Comparison of ENCODE assay signal across 23 cellular contexts in the genomic region with DNA sequence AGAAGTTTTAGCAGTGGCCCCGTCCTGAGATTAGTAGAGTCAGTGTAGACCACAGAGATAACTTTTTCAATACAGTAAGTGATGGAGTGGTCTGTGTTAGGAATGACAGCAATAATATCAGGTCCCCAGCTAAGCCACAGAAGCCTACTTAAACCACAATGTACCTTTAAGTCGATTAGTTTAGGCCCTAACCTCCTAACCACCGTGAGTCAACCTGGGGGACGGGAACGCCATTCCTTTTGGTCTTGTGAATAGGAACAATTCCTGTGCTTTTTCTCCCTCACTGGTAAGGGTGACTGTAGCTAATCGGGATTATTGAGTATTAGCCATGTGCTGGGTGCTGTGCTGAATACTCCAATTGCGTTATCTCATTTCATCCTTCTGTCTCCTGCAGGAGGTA.
"Had no signal": no experiment of that assay in that cellular context is flagged by ENCODE, and none has a peak within 500 bp of the region (broad histone marks: within the 10 kb centered on the region; RNA-seq: fewer than 3 reads in every experiment).

No MANE protein-coding gene starts in this region.

- ATAC-seq: activated naive CD8-positive, alpha-beta T cell treated with anti-CD3 and anti-CD28 coated beads, Interleukin-2, amount 50 U/mL, for 24 hours; gastroesophageal sphincter; left cardiac atrium; right lobe of liver; stimulated activated effector memory CD8-positive, alpha-beta T cell treated with anti-CD3 and anti-CD28 coated beads, Interleukin-12 subunit alpha, Interleukin-12 subunit beta, amount 100 ng/mL, for 72 hours; stimulated activated naive CD8-positive, alpha-beta T cell treated with anti-CD3 and anti-CD28 coated beads, Interleukin-15, amount 100 ng/mL, for 72 hours had no signal

- H3K27me3 ChIP-seq: colonic mucosa, esophagus squamous epithelium, gastroesophageal sphincter, heart left ventricle, right lobe of liver, suprapubic skin, tibial nerve, uterus had no signal

- H3K9me3 ChIP-seq: colonic mucosa, esophagus squamous epithelium, gastroesophageal sphincter, heart left ventricle, right lobe of liver, suprapubic skin, tibial nerve, uterus had no signal

- H3K27ac ChIP-seq: colonic mucosa, esophagus squamous epithelium, gastroesophageal sphincter, right lobe of liver, skin epidermis, suprapubic skin, uterus had no signal

- H3K4me1 ChIP-seq: colonic mucosa had no signal

- H3K4me3 ChIP-seq: colonic mucosa, esophagus squamous epithelium, gastroesophageal sphincter, heart left ventricle, right lobe of liver, skin epidermis, suprapubic skin, tibial nerve, uterus had no signal

- DNase-seq: activated B cell treated with CpG ODN at 0.5 μM for 24 hours; activated CD4-positive, alpha-beta T cell treated with anti-CD3 and anti-CD28 coated beads for 4 hours; activated CD4-positive, alpha-beta T cell treated with anti-CD3 and anti-CD28 coated beads, Interleukin-2, amount 50 U/mL, for 48 hours; activated naive CD4-positive, alpha-beta T cell treated with anti-CD3 and anti-CD28 coated beads, Interleukin-2, amount 50 U/mL, for 16 hours; activated naive CD8-positive, alpha-beta T cell treated with anti-CD3 and anti-CD28 coated beads, Interleukin-2, amount 50 U/mL, for 24 hours; activated T-cell treated with anti-CD3 and anti-CD28 coated beads, Interleukin-2, amount 50 U/mL, for 48 hours; colonic mucosa; esophagus squamous epithelium; heart left ventricle; islet precursor cell; left cardiac atrium; mesenchymal stem cell; right lobe of liver; stimulated activated CD4-positive, alpha-beta T cell treated with anti-CD3 and anti-CD28 coated beads, Interleukin-2, amount 100 ng/mL, for 24 hours; stimulated activated naive CD8-positive, alpha-beta T cell treated with anti-CD3 and anti-CD28 coated beads, Interleukin-15, amount 100 ng/mL, for 72 hours; T1000; uterus had no signal

- FAIRE-seq: bronchial epithelial cell had no signal

- H3K36me3 ChIP-seq: colonic mucosa, right lobe of liver, suprapubic skin, tibial nerve, uterus had no signal
